In the genomic region with DNA sequence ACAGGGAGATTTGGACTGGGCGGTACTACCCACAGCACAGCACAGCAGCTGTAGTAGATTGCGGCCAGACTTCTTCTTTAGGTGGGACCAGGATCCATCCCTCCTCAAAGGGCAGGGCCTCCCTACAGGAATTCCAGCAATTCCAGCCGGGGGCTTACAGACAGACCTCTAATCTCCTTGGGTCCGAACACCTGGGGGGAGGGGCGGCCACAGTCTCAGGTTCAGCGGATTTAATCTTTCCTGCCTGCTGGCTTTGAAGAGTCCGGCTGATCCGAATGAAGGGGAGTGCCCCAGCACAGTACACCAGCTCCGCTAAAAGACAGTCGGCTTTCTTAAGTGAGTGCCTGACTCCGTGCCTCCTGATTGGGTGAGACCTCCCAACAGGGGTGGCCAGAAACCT, we compare ENCODE assay signal across 23 cellular contexts.
DNase-seq lines count a peak whose midpoint lies in the region; ATAC-seq and TF ChIP-seq lines count a peak whose summit lies in the region.
"Had no signal": no experiment of that assay in that cellular context is flagged by ENCODE, and none has a peak within 500 bp of the region (broad histone marks: within the 10 kb centered on the region; RNA-seq: fewer than 3 reads in every experiment).

No MANE protein-coding gene starts in this region.

- CTCF ChIA-PET in PC-9 (lab: Charles Lee), result no interaction called here
- CTCF ChIA-PET in activated CD4-positive, alpha-beta memory T cell treated with anti-CD3 and anti-CD28 coated beads for 36 hours (lab: Charles Lee), result no interaction called here

- no peaks in the 10 kb centered on the region for H3K27me3 Mint-ChIP-seq in neural progenitor cell (ENCODE audit: insufficient read depth, low read depth)
- H3K27me3 Mint-ChIP-seq in activated CD4-positive, alpha-beta memory T cell treated with anti-CD3 and anti-CD28 coated beads for 36 hours, result no peaks in the 10 kb centered on the region
- H3K27me3 Mint-ChIP-seq: CD4-positive, alpha-beta memory T cell had no signal

- no peaks in the 10 kb centered on the region for H3K4me1 Mint-ChIP-seq in neural progenitor cell
- no peaks in the 10 kb centered on the region for H3K4me1 Mint-ChIP-seq in activated CD4-positive, alpha-beta memory T cell treated with anti-CD3 and anti-CD28 coated beads for 36 hours (ENCODE audit: low read depth)
- H3K4me1 Mint-ChIP-seq: CD4-positive, alpha-beta memory T cell had no signal

- H3K9me3 Mint-ChIP-seq in neural progenitor cell, result peaks cover 25% of the 10 kb centered on the region
- H3K9me3 Mint-ChIP-seq in activated CD4-positive, alpha-beta memory T cell treated with anti-CD3 and anti-CD28 coated beads for 36 hours, result peaks cover 9% of the 10 kb centered on the region

- H3K27ac ChIP-seq in PC-9 (no peak overlapping the region), gastroesophageal sphincter (no peak overlapping the region), neural progenitor cell (no peak overlapping the region)
- H3K27ac ChIP-seq: Peyer's patch, SJSA1 had no signal

- H3K36me3 Mint-ChIP-seq in neural progenitor cell, result no peaks in the 10 kb centered on the region
- no peaks in the 10 kb centered on the region for H3K36me3 Mint-ChIP-seq in activated CD4-positive, alpha-beta memory T cell treated with anti-CD3 and anti-CD28 coated beads for 36 hours
- H3K36me3 Mint-ChIP-seq: CD4-positive, alpha-beta memory T cell had no signal

- POLR2A ChIA-PET in PC-9 (lab: Charles Lee; ENCODE audit: unreplicated experiment), result no interaction called here
- POLR2A ChIA-PET in activated CD4-positive, alpha-beta memory T cell treated with anti-CD3 and anti-CD28 coated beads for 36 hours (lab: Charles Lee), result no interaction called here

- H3K9me3 ChIP-seq in PC-9 (ENCODE audit: insufficient read depth, low read depth) (peaks cover 2% of the 10 kb centered on the region; the same call in 1 of the 2 replicates), gastroesophageal sphincter (peaks cover 0 to 10% (median 0%) of the 10 kb centered on the region in 3 donors), neural progenitor cell (ENCODE audit: low read depth) (no peaks in the 10 kb centered on the region), BE2C (no peaks in the 10 kb centered on the region)
- H3K9me3 ChIP-seq: MG63, Peyer's patch, SJSA1 had no signal

- H3K79me2 ChIP-seq in PC-9 (ENCODE audit: low read depth) (no peaks in the 10 kb centered on the region), neural progenitor cell (ENCODE audit: low read depth) (no peaks in the 10 kb centered on the region)

- peaks cover 10% of the 10 kb centered on the region for H3K4me1 ChIP-seq in PC-9 (replicated peaks; ENCODE audit: insufficient read depth)
- H3K4me1 ChIP-seq in gastroesophageal sphincter, result no peaks in the 10 kb centered on the region
- H3K4me1 ChIP-seq in neural progenitor cell, result peaks cover 8% of the 10 kb centered on the region
- peaks cover 14% of the 10 kb centered on the region for H3K4me1 ChIP-seq in BE2C
- H3K4me1 ChIP-seq: Peyer's patch, SJSA1 had no signal

- BruUV-seq in PC-9 (replicated peaks; lab: Mats Ljungman, UMichigan), result no TSS peak

- no peaks in the 10 kb centered on the region for H3F3A ChIP-seq in PC-9 (ENCODE audit: insufficient read depth, low read depth)
- no peaks in the 10 kb centered on the region for H3F3A ChIP-seq in neural progenitor cell (ENCODE audit: low read depth)

- H3K9ac ChIP-seq in neural progenitor cell, result no peak overlapping the region

- H3K4me3 Mint-ChIP-seq in neural progenitor cell, result no peak overlapping the region
- no peak overlapping the region for H3K4me3 Mint-ChIP-seq in activated CD4-positive, alpha-beta memory T cell treated with anti-CD3 and anti-CD28 coated beads for 36 hours
- H3K4me3 Mint-ChIP-seq: HFFc6 had no signal

- peak overlapping the region; percentile 55; the same call in 1 of the 2 replicates for H2AFZ ChIP-seq in PC-9
- H2AFZ ChIP-seq in neural progenitor cell (replicated peaks), result no peak overlapping the region

- H3K27me3 ChIP-seq in PC-9 (ENCODE audit: insufficient read depth, low read depth), result no peaks in the 10 kb centered on the region
- H3K27me3 ChIP-seq in gastroesophageal sphincter, result no peaks in the 10 kb centered on the region
- H3K27me3 ChIP-seq in neural progenitor cell, result no peaks in the 10 kb centered on the region
- H3K27me3 ChIP-seq in BE2C, result no peaks in the 10 kb centered on the region
- H3K27me3 ChIP-seq: MG63, Peyer's patch, SJSA1 had no signal

- H3K4me2 ChIP-seq in PC-9 (peak overlapping the region; percentile 31), neural progenitor cell (peak overlapping the region; percentile 38)

- H3K36me3 ChIP-seq in PC-9 (ENCODE audit: low read depth), result no peaks in the 10 kb centered on the region
- no peaks in the 10 kb centered on the region for H3K36me3 ChIP-seq in gastroesophageal sphincter
- no peaks in the 10 kb centered on the region for H3K36me3 ChIP-seq in neural progenitor cell
- H3K36me3 ChIP-seq in BE2C, result no peaks in the 10 kb centered on the region
- H3K36me3 ChIP-seq: MG63, Peyer's patch, SJSA1 had no signal

- intact Hi-C loops in PC-9 (cut with micrococcal nuclease; ENCODE audit: unreplicated experiment), result no loop called here
- intact Hi-C loops in activated CD4-positive, alpha-beta memory T cell treated with anti-CD3 and anti-CD28 coated beads for 36 hours (cut with micrococcal nuclease), result no loop called here

- no peak overlapping the region for H3K27ac Mint-ChIP-seq in neural progenitor cell
- no peak overlapping the region for H3K27ac Mint-ChIP-seq in activated CD4-positive, alpha-beta memory T cell treated with anti-CD3 and anti-CD28 coated beads for 36 hours
- H3K27ac Mint-ChIP-seq: CD4-positive, alpha-beta memory T cell; HFFc6 had no signal

- peak; percentile 31 for ATAC-seq in gastroesophageal sphincter
- ATAC-seq: HepG2, K562 had no signal

- 60% methylated on average over 1 of the region's 11 CpGs; no CpG with 5 or more reads in 1 of the 2 donors for WGBS in gastroesophageal sphincter (ENCODE audit: low coverage in 1 of 2), 2 donors

- no peak overlapping the region for H3K4me3 ChIP-seq in PC-9
- H3K4me3 ChIP-seq in gastroesophageal sphincter, result no peak overlapping the region
- no peak overlapping the region for H3K4me3 ChIP-seq in neural progenitor cell
- no peak overlapping the region for H3K4me3 ChIP-seq in BE2C (ENCODE audit: low read depth, low read length)
- H3K4me3 ChIP-seq: K562, MG63, Peyer's patch, SJSA1 had no signal

- DNase-seq in ELF-1 (ENCODE audit: low read depth, low spot score) (peak; percentile 94), PC-9 (no peak), neural progenitor cell (ENCODE audit: low spot score) (peak; percentile 80), EL (no peak), BE2C (no peak)
- DNase-seq in stimulated activated CD4-positive, alpha-beta T cell treated with anti-CD3 and anti-CD28 coated beads, Interleukin-4, amount 100 ng/mL, for 1 hour, result no peak
- DNase-seq in activated CD4-positive, alpha-beta memory T cell treated with anti-CD3 and anti-CD28 coated beads for 36 hours, result no peak
- DNase-seq: CD4-positive, alpha-beta memory T cell; GF-D8; H7; HFFc6; MG63; NCI-H1048; NCI-H1417 treated with DMSO at 0.1 percent for 48 hours; NCI-H187 treated with DMSO at 0.1 percent for 48 hours; NCI-H2227 treated with DMSO at 0.1 percent for 48 hours; NCI-H510A; NK-92 treated with Interleukin-12 subunit alpha and Interleukin-12 subunit beta, amount 100 ng/mL, for 24 hours; Peyer's patch had no signal

- no peak for TF ChIP-seq EP300 in gastroesophageal sphincter (IDR thresholded peaks at IDR 0.05)

- TF ChIP-seq CTCF in PC-9 (conservative IDR thresholded peaks at IDR 0.05) (no peak), gastroesophageal sphincter (IDR thresholded peaks at IDR 0.05) (no peak), neural progenitor cell (IDR thresholded peaks at IDR 0.05) (no peak), BE2C (IDR thresholded peaks at IDR 0.05; ENCODE audit: low read depth, low read length) (no peak)

- no peaks in the 10 kb centered on the region for H3K9me2 ChIP-seq in PC-9 (ENCODE audit: insufficient read depth)

- H4K20me1 ChIP-seq in PC-9 (ENCODE audit: insufficient read depth) (no peaks in the 10 kb centered on the region), neural progenitor cell (ENCODE audit: low read depth) (no peaks in the 10 kb centered on the region)

- no peak for TF ChIP-seq POLR2A in gastroesophageal sphincter (IDR thresholded peaks at IDR 0.05)

Comparison
In these comparisons a context has a peak if more than half of its experiments do, and no peak if none do; other contexts are left out.
1. DNase-seq: peak in ELF-1 (single experiment) and neural progenitor cell (single experiment); none in PC-9 (0 of 2), stimulated activated CD4-positive, alpha-beta T cell treated with anti-CD3 and anti-CD28 coated beads, Interleukin-4, amount 100 ng/mL, for 1 hour (single experiment), EL (single experiment), activated CD4-positive, alpha-beta memory T cell treated with anti-CD3 and anti-CD28 coated beads for 36 hours (single experiment) and BE2C (single experiment).